In genomic region chr16:31157136-31157535, GRCh38 we compare ENCODE assay signal across 18 cellular contexts. TPM values are rescaled to one million over a fixed set of nuclear protein-coding genes. Genes with fewer than 3 reads are reported as not detected.
DNase-seq lines count a peak whose midpoint lies in the region; ATAC-seq, FAIRE-seq and TF ChIP-seq lines count a peak whose summit lies in the region.
"Had no signal": no experiment of that assay in that cellular context is flagged by ENCODE, and none has a peak within 500 bp of the region (broad histone marks: within the 10 kb centered on the region; RNA-seq: fewer than 3 reads in every experiment).

No MANE protein-coding gene starts in this region.

- intact Hi-C loops in endothelial cell of umbilical vein (cut with micrococcal nuclease): loop anchor here (5.0 kb wide), 1 partner anchor 130 kb away; no protein-coding TSS in a partner anchor
- intact Hi-C loops in sciatic nerve (cut with DNase I): no loop called here

- H3K36me3 Mint-ChIP-seq in T-helper 2 cell treated with Interferon-gamma antibody and Interleukin-4, amounts not matched to agents 5 μg/mL and 100 μg/mL, for 36 hours (ENCODE audit: low read depth): no peaks in the 10 kb centered on the region

- H3K27ac Mint-ChIP-seq in T-helper 2 cell treated with Interferon-gamma antibody and Interleukin-4, amounts not matched to agents 5 μg/mL and 100 μg/mL, for 36 hours: no peak overlapping the region
- H3K27ac Mint-ChIP-seq: endodermal cell had no signal

- no peaks in the 10 kb centered on the region for H4K20me1 ChIP-seq in endothelial cell of umbilical vein (replicated peaks; ENCODE audit: control insufficient read depth, extremely low read depth, insufficient read depth, low read length)

- TF ChIP-seq EP300 in suprapubic skin (IDR thresholded peaks at IDR 0.05): no peak

- peaks cover 16% of the 10 kb centered on the region for H3K27me3 Mint-ChIP-seq in T-helper 2 cell treated with Interferon-gamma antibody and Interleukin-4, amounts not matched to agents 5 μg/mL and 100 μg/mL, for 36 hours (ENCODE audit: low read depth)

- H3K4me1 ChIP-seq in endothelial cell of umbilical vein (ENCODE audit: control insufficient read depth, extremely low read depth, insufficient read depth, low read length) (no peaks in the 10 kb centered on the region), suprapubic skin (no peaks in the 10 kb centered on the region)
- H3K4me1 ChIP-seq: A549 had no signal

- no peak overlapping the region for H3K4me2 ChIP-seq in endothelial cell of umbilical vein (ENCODE audit: insufficient read depth, low read length)
- H3K4me2 ChIP-seq: A549 had no signal

- H3K9me3 ChIP-seq in endothelial cell of umbilical vein (replicated peaks; ENCODE audit: control insufficient read depth, insufficient read depth, low read length) (no peaks in the 10 kb centered on the region), suprapubic skin (no peaks in the 10 kb centered on the region)
- H3K9me3 ChIP-seq: A549 had no signal

- peak; percentile 56 for ATAC-seq in sciatic nerve
- ATAC-seq: A549 had no signal

- H3K4me1 Mint-ChIP-seq in T-helper 2 cell treated with Interferon-gamma antibody and Interleukin-4, amounts not matched to agents 5 μg/mL and 100 μg/mL, for 36 hours (ENCODE audit: low read depth): peaks cover 6% of the 10 kb centered on the region

- TF ChIP-seq POLR2A in endothelial cell of umbilical vein (IDR thresholded peaks at IDR 0.05; ENCODE audit: low read depth, low read length) (no peak), suprapubic skin (IDR thresholded peaks at IDR 0.05) (no peak)

- 39% methylated on average over 8 of the region's 8 CpGs for WGBS in suprapubic skin

- no TSS peak for BruUV-seq in endothelial cell of umbilical vein (replicated peaks; lab: Mats Ljungman, UMichigan)

- H3K4me3 ChIP-seq in endothelial cell of umbilical vein (replicated peaks in 1 of 3; ENCODE audit: insufficient read depth in 1 of 3, low read depth in 1 of 3, low read length in 3 of 3) (no peak overlapping the region), suprapubic skin (no peak overlapping the region)
- H3K4me3 ChIP-seq: A549, skin epidermis had no signal

- no peaks in the 10 kb centered on the region for H3K9me3 Mint-ChIP-seq in T-helper 2 cell treated with Interferon-gamma antibody and Interleukin-4, amounts not matched to agents 5 μg/mL and 100 μg/mL, for 36 hours
- H3K9me3 Mint-ChIP-seq: endodermal cell had no signal

- H3K4me3 Mint-ChIP-seq in T-helper 2 cell treated with Interferon-gamma antibody and Interleukin-4, amounts not matched to agents 5 μg/mL and 100 μg/mL, for 36 hours: peak overlapping the region; percentile 29
- H3K4me3 Mint-ChIP-seq: endodermal cell had no signal

- H2AFZ ChIP-seq in endothelial cell of umbilical vein (ENCODE audit: low read depth, low read length): no peak overlapping the region

- no peaks in the 10 kb centered on the region for H3K79me2 ChIP-seq in endothelial cell of umbilical vein (ENCODE audit: control insufficient read depth, insufficient read depth, low read length)

- TF ChIP-seq CTCF in endothelial cell of umbilical vein (IDR thresholded peaks at IDR 0.05; ENCODE audit: extremely low read depth in 1 of 2, insufficient read depth in 1 of 2, low read depth in 1 of 2, low read length in 2 of 2): no peak
- TF ChIP-seq CTCF in suprapubic skin (IDR thresholded peaks at IDR 0.05): no peak

- H3K27ac ChIP-seq in endothelial cell of umbilical vein (ENCODE audit: insufficient read depth, low read depth, low read length) (no peak overlapping the region), suprapubic skin (no peak overlapping the region)
- H3K27ac ChIP-seq: A549, skin epidermis had no signal

- dilution Hi-C loops in endothelial cell of umbilical vein (cut with MboI; ENCODE audit: extremely low pct_ligation_motif_present, low sequenced_read_pairs): no loop called here

- CTCF ChIA-PET in endothelial cell of umbilical vein (lab: Charles Lee): interaction anchor here (1.6 to 1.9 kb wide), 2 partner anchors 9 to 15 kb away, joined by 7 to 10 read pairs; no protein-coding TSS in a partner anchor

- no peaks in the 10 kb centered on the region for H3K9me1 ChIP-seq in endothelial cell of umbilical vein (replicated peaks; ENCODE audit: control insufficient read depth, extremely low read depth, insufficient read depth, low read length)

- POLR2A ChIA-PET in endothelial cell of umbilical vein (lab: Charles Lee): interaction anchor here (0.6 to 0.7 kb wide), 2 partner anchors 160 to 207 kb away, joined by 3 to 4 read pairs; no protein-coding TSS in a partner anchor

- DNase-seq in T-helper 2 cell treated with Interferon-gamma antibody and Interleukin-4, amounts not matched to agents 5 μg/mL and 100 μg/mL, for 36 hours (ENCODE audit: low spot score): no peak
- DNase-seq in T-helper 2 cell: no peak
- DNase-seq in NOMO-1 (lab: John Stamatoyannopoulos, UW; ENCODE audit: unreplicated experiment in 2 of 2): peak; percentile 69 to 82
- no peak for DNase-seq in endothelial cell of umbilical vein (ENCODE audit: low read depth, low spot score)
- no peak for DNase-seq in sciatic nerve (ENCODE audit: low spot score)
- DNase-seq in GM19240 (ENCODE audit: insufficient read length, low spot score): no peak
- DNase-seq in suprapubic skin (ENCODE audit: low spot score in 2 of 2): no peak
- no peak for DNase-seq in NCI-H748 (lab: John Stamatoyannopoulos, UW; ENCODE audit: unreplicated experiment)
- DNase-seq: activated CD4-positive, alpha-beta T cell treated with anti-CD3 and anti-CD28 coated beads, Interleukin-2, amount 50 U/mL, for 4 hours; DND-41; endodermal cell; hippocampal formation; NCI-H2171 had no signal

- no peak overlapping the region for H3K9ac ChIP-seq in endothelial cell of umbilical vein (replicated peaks; ENCODE audit: extremely low read depth, insufficient read depth, low read length)

- H3K36me3 ChIP-seq in endothelial cell of umbilical vein (ENCODE audit: control insufficient read depth in 2 of 2, extremely low read depth in 1 of 2, insufficient read depth in 2 of 2, low read length in 2 of 2) (no peaks in the 10 kb centered on the region), suprapubic skin (no peaks in the 10 kb centered on the region)

- H3K27me3 ChIP-seq in endothelial cell of umbilical vein (ENCODE audit: control insufficient read depth in 2 of 2, insufficient read depth in 2 of 2, low read length in 2 of 2) (no peaks in the 10 kb centered on the region), suprapubic skin (no peaks in the 10 kb centered on the region)

- FAIRE-seq in endothelial cell of umbilical vein (lab: Jason Lieb, UNC): peak; percentile 21
- FAIRE-seq: A549, GM18507 had no signal

RNA-seq across cellular contexts. Expression of gene PRSS36, which starts 7.3 kb away (rescaled TPM):
- total RNA-seq in endothelial cell of umbilical vein: not detected in 2 replicates
- 0.57 and 0.73 TPM in 2 replicates for polyA plus RNA-seq in endothelial cell of umbilical vein
- polyA plus RNA-seq in endothelial cell of umbilical vein (2011; cell fraction: cytosol; rRNA removed): 0.23 and 0.54 TPM in 2 replicates
- polyA plus RNA-seq in endothelial cell of umbilical vein (2011; cell fraction: nucleus; rRNA removed): 0.32 and 0.57 TPM in 2 replicates
- 0.23 TPM in 1 of 2 replicates, not detected in the other for polyA plus RNA-seq in endothelial cell of umbilical vein (2012)
- polyA minus RNA-seq in endothelial cell of umbilical vein: not detected in 2 replicates
- 6.0 TPM for polyA minus RNA-seq in endothelial cell of umbilical vein (2011; cell fraction: cytosol; rRNA and poly(A)+ RNA removed)
- not detected in 2 replicates for polyA minus RNA-seq in endothelial cell of umbilical vein (2011; cell fraction: nucleus; rRNA and poly(A)+ RNA removed)
- 4.3 TPM for total RNA-seq in sciatic nerve
- total RNA-seq in suprapubic skin: 10 to 100 TPM in 2 of 4 donors, 1 to 10 TPM in 2; 2.2 to 17.8 (median 8.4) TPM

RNA-seq across cellular contexts. Expression of gene PRSS8, which starts 21.6 kb away (rescaled TPM):
- not detected in 2 replicates for total RNA-seq in endothelial cell of umbilical vein
- polyA plus RNA-seq in endothelial cell of umbilical vein: 0.11 and 0.12 TPM in 2 replicates
- polyA plus RNA-seq in endothelial cell of umbilical vein (2011; cell fraction: cytosol; rRNA removed): not detected in 2 replicates
- 0.12 TPM in 1 of 2 replicates, not detected in the other for polyA plus RNA-seq in endothelial cell of umbilical vein (2011; cell fraction: nucleus; rRNA removed)
- not detected in 2 replicates for polyA plus RNA-seq in endothelial cell of umbilical vein (2012)
- 0.15 TPM in 1 of 2 replicates, not detected in the other for polyA minus RNA-seq in endothelial cell of umbilical vein
- not detected for polyA minus RNA-seq in endothelial cell of umbilical vein (2011; cell fraction: cytosol; rRNA and poly(A)+ RNA removed)
- polyA minus RNA-seq in endothelial cell of umbilical vein (2011; cell fraction: nucleus; rRNA and poly(A)+ RNA removed): not detected in 2 replicates
- not detected for total RNA-seq in sciatic nerve
- total RNA-seq in suprapubic skin: 100 to 1,000 TPM in 3 of 4 donors, 10 to 100 TPM in 1; 46.3 to 168 (median 140) TPM
- total RNA-seq: HT1080, mononuclear cell had no signal

RNA-seq across cellular contexts. Expression of gene FUS, which starts 22.8 kb away (rescaled TPM):
- total RNA-seq in endothelial cell of umbilical vein (569 and 574 TPM in 2 replicates), sciatic nerve (259 TPM), suprapubic skin (100 to 1,000 TPM in 1 of 4 donors, 10 to 100 TPM in 3; 52.5 to 121 (median 58.9) TPM)
- 191 and 307 TPM in 2 replicates for polyA plus RNA-seq in endothelial cell of umbilical vein
- 193 and 242 TPM in 2 replicates for polyA plus RNA-seq in endothelial cell of umbilical vein (2011; cell fraction: cytosol; rRNA removed)
- polyA plus RNA-seq in endothelial cell of umbilical vein (2011; cell fraction: nucleus; rRNA removed): 579 and 698 TPM in 2 replicates
- polyA plus RNA-seq in endothelial cell of umbilical vein (2012): 402 and 617 TPM in 2 replicates
- polyA minus RNA-seq in endothelial cell of umbilical vein: 195 and 220 TPM in 2 replicates
- 154 TPM for polyA minus RNA-seq in endothelial cell of umbilical vein (2011; cell fraction: cytosol; rRNA and poly(A)+ RNA removed)
- 256 and 313 TPM in 2 replicates for polyA minus RNA-seq in endothelial cell of umbilical vein (2011; cell fraction: nucleus; rRNA and poly(A)+ RNA removed)

RNA-seq across cellular contexts. Expression of gene KAT8, which starts 39.7 kb away (rescaled TPM):
- total RNA-seq in endothelial cell of umbilical vein (42.1 and 42.8 TPM in 2 replicates), sciatic nerve (67.3 TPM), suprapubic skin (100 to 1,000 TPM in 1 of 4 donors, 10 to 100 TPM in 3; 62.3 to 100 (median 69.8) TPM)
- polyA plus RNA-seq in endothelial cell of umbilical vein: 30.7 and 33.3 TPM in 2 replicates
- polyA plus RNA-seq in endothelial cell of umbilical vein (2011; cell fraction: cytosol; rRNA removed): 34.3 and 35.5 TPM in 2 replicates
- 77.6 and 81.0 TPM in 2 replicates for polyA plus RNA-seq in endothelial cell of umbilical vein (2011; cell fraction: nucleus; rRNA removed)
- polyA plus RNA-seq in endothelial cell of umbilical vein (2012): 22.1 and 28.4 TPM in 2 replicates
- 19.9 and 21.8 TPM in 2 replicates for polyA minus RNA-seq in endothelial cell of umbilical vein
- polyA minus RNA-seq in endothelial cell of umbilical vein (2011; cell fraction: cytosol; rRNA and poly(A)+ RNA removed): 19.7 TPM
- polyA minus RNA-seq in endothelial cell of umbilical vein (2011; cell fraction: nucleus; rRNA and poly(A)+ RNA removed): 18.9 and 19.1 TPM in 2 replicates

RNA-seq across cellular contexts. Expression of gene PYCARD, which starts 45.4 kb away (rescaled TPM):
- 19.1 and 23.0 TPM in 2 replicates for total RNA-seq in endothelial cell of umbilical vein
- polyA plus RNA-seq in endothelial cell of umbilical vein: 40.1 and 58.9 TPM in 2 replicates
- polyA plus RNA-seq in endothelial cell of umbilical vein (2011; cell fraction: cytosol; rRNA removed): 24.0 and 32.0 TPM in 2 replicates
- 7.6 and 8.8 TPM in 2 replicates for polyA plus RNA-seq in endothelial cell of umbilical vein (2011; cell fraction: nucleus; rRNA removed)
- polyA plus RNA-seq in endothelial cell of umbilical vein (2012): 19.2 and 24.3 TPM in 2 replicates
- 7.9 and 14.0 TPM in 2 replicates for polyA minus RNA-seq in endothelial cell of umbilical vein
- polyA minus RNA-seq in endothelial cell of umbilical vein (2011; cell fraction: cytosol; rRNA and poly(A)+ RNA removed): not detected
- polyA minus RNA-seq in endothelial cell of umbilical vein (2011; cell fraction: nucleus; rRNA and poly(A)+ RNA removed): 1.4 and 1.7 TPM in 2 replicates
- 20.3 TPM for total RNA-seq in sciatic nerve
- total RNA-seq in suprapubic skin: 100 to 1,000 TPM in 3 of 4 donors, 10 to 100 TPM in 1; 43.8 to 162 (median 121) TPM

Comparison
In these comparisons a context has a peak if more than half of its experiments do, and no peak if none do; other contexts are left out.
1. DNase-seq: peak in NOMO-1 (2 of 2); none in T-helper 2 cell treated with Interferon-gamma antibody and Interleukin-4, amounts not matched to agents 5 μg/mL and 100 μg/mL, for 36 hours (single experiment), T-helper 2 cell (0 of 5), endothelial cell of umbilical vein (single experiment), sciatic nerve (single experiment), GM19240 (single experiment), suprapubic skin (0 of 2) and NCI-H748 (single experiment).
2. RNA of gene PRSS8, which starts 21.6 kb away (total RNA-seq): 46.3 to 168 TPM in suprapubic skin; not detected in sciatic nerve (single experiment) and not detected in endothelial cell of umbilical vein; every median in the first group is over 10 times any median in the second.